10 cellular contexts compared by ENCODE assay signal in genomic region chr10:7475046-7475860, GRCh38.
DNase-seq lines count a peak whose midpoint lies in the region; ATAC-seq, FAIRE-seq and TF ChIP-seq lines count a peak whose summit lies in the region.
"Had no signal": no experiment of that assay in that cellular context is flagged by ENCODE, and none has a peak within 500 bp of the region (broad histone marks: within the 10 kb centered on the region; RNA-seq: fewer than 3 reads in every experiment).

No MANE protein-coding gene starts in this region.

- no peak for TF ChIP-seq POLR2A in A549 (IDR thresholded peaks at IDR 0.05; ENCODE audit: low read length)
- TF ChIP-seq POLR2A in esophagus muscularis mucosa (IDR thresholded peaks at IDR 0.05; ENCODE audit: low read depth): no peak

- no peak overlapping the region for H3K4me3 ChIP-seq in A549
- H3K4me3 ChIP-seq in lung: no peak overlapping the region
- H3K4me3 ChIP-seq in esophagus muscularis mucosa: peak overlapping the region in 1 of 4 donors; percentile 21

- WGBS in A549 (ENCODE audit: missing lambda C conversion rate): 62% methylated on average over 21 of the region's 23 CpGs
- WGBS in lung, 2 donors: 40 to 52% methylated on average over 23 of the region's 23 CpGs
- 40% methylated on average over 22 of the region's 23 CpGs for WGBS in esophagus muscularis mucosa

- TF ChIP-seq EP300 in A549 (IDR thresholded peaks at IDR 0.05): no peak
- TF ChIP-seq EP300 in esophagus muscularis mucosa (IDR thresholded peaks at IDR 0.05): no peak

- no peak for TF ChIP-seq RAD21 in A549 (conservative IDR thresholded peaks at IDR 0.05 in 1 of 2, IDR thresholded peaks at IDR 0.05 in 1 of 2)

- H3K9me3 Mint-ChIP-seq in IgD-negative memory B cell: no peaks in the 10 kb centered on the region
- H3K9me3 Mint-ChIP-seq in activated T-helper 1 cell treated with anti-CD3 and anti-CD28 coated beads, Interleukin-12 subunit alpha, Interleukin-12 subunit beta, Interleukin-2, Interleukin-4 antibody, amounts not matched to agents 30 ng/mL and 10 ng/mL and 1 ng/mL, durations not matched to agents 14 hours and 24 hours and 36 hours: no peaks in the 10 kb centered on the region
- H3K9me3 Mint-ChIP-seq: effector memory CD8-positive, alpha-beta T cell had no signal

- peak; percentile 19 to 54; a peak in 4 of 6 replicates for ATAC-seq in A549
- ATAC-seq in lung (ENCODE audit: insufficient read depth, low FRiP score): peak; percentile 47
- ATAC-seq: effector memory CD8-positive, alpha-beta T cell had no signal

- H3K4me2 ChIP-seq in A549: no peak overlapping the region

- POLR2A ChIA-PET in A549 (lab: Yijun Ruan, JAX): no interaction called here

- H3K27me3 ChIP-seq in lung (ENCODE audit: control insufficient read depth, insufficient read depth) (no peaks in the 10 kb centered on the region), esophagus muscularis mucosa (no peaks in the 10 kb centered on the region)

- H3K27me3 Mint-ChIP-seq in IgD-negative memory B cell: peaks cover 1% of the 10 kb centered on the region
- no peaks in the 10 kb centered on the region for H3K27me3 Mint-ChIP-seq in activated T-helper 1 cell treated with anti-CD3 and anti-CD28 coated beads, Interleukin-12 subunit alpha, Interleukin-12 subunit beta, Interleukin-2, Interleukin-4 antibody, amounts not matched to agents 30 ng/mL and 10 ng/mL and 1 ng/mL, durations not matched to agents 14 hours and 24 hours and 36 hours (ENCODE audit: insufficient read depth)
- H3K27me3 Mint-ChIP-seq: effector memory CD8-positive, alpha-beta T cell had no signal

- H3K36me3 ChIP-seq in lung (ENCODE audit: control insufficient read depth in 2 of 2, insufficient read depth in 2 of 2, low read length in 2 of 2) (no peaks in the 10 kb centered on the region), esophagus muscularis mucosa (no peaks in the 10 kb centered on the region)

- H3K4me3 Mint-ChIP-seq in IgD-negative memory B cell: peak overlapping the region in 2 of 4 donors; percentile 81 to 86
- H3K4me3 Mint-ChIP-seq in activated T-helper 1 cell treated with anti-CD3 and anti-CD28 coated beads, Interleukin-12 subunit alpha, Interleukin-12 subunit beta, Interleukin-2, Interleukin-4 antibody, amounts not matched to agents 30 ng/mL and 10 ng/mL and 1 ng/mL, durations not matched to agents 14 hours and 24 hours and 36 hours: no peak overlapping the region
- H3K4me3 Mint-ChIP-seq: effector memory CD8-positive, alpha-beta T cell had no signal

- peaks cover 56 to 75% (median 71%) of the 10 kb centered on the region in 3 donors for H3K4me1 Mint-ChIP-seq in IgD-negative memory B cell
- H3K4me1 Mint-ChIP-seq in activated T-helper 1 cell treated with anti-CD3 and anti-CD28 coated beads, Interleukin-12 subunit alpha, Interleukin-12 subunit beta, Interleukin-2, Interleukin-4 antibody, amounts not matched to agents 30 ng/mL and 10 ng/mL and 1 ng/mL, durations not matched to agents 14 hours and 24 hours and 36 hours (ENCODE audit: low read depth): peaks cover 47% of the 10 kb centered on the region

- peak overlapping the region in 2 of 3 donors; percentile 25 to 54 for H3K27ac Mint-ChIP-seq in IgD-negative memory B cell
- H3K27ac Mint-ChIP-seq in activated T-helper 1 cell treated with anti-CD3 and anti-CD28 coated beads, Interleukin-12 subunit alpha, Interleukin-12 subunit beta, Interleukin-2, Interleukin-4 antibody, amounts not matched to agents 30 ng/mL and 10 ng/mL and 1 ng/mL, durations not matched to agents 14 hours and 24 hours and 36 hours: no peak overlapping the region
- H3K27ac Mint-ChIP-seq: effector memory CD8-positive, alpha-beta T cell had no signal

- no peak for FAIRE-seq in A549 (lab: Jason Lieb, UNC)

- no peak for TF ChIP-seq CTCF in A549 (IDR thresholded peaks at IDR 0.05)
- no peak for TF ChIP-seq CTCF in lung (IDR thresholded peaks at IDR 0.05; ENCODE audit: control extremely low read depth, extremely low read depth)
- TF ChIP-seq CTCF in esophagus muscularis mucosa (IDR thresholded peaks at IDR 0.05): no peak

- H3K9me3 ChIP-seq in A549: no peaks in the 10 kb centered on the region
- peaks cover 0 to 1% of the 10 kb centered on the region in 2 donors for H3K9me3 ChIP-seq in lung (ENCODE audit: control insufficient read depth in 2 of 2, insufficient read depth in 1 of 2, low read length in 1 of 2)
- H3K9me3 ChIP-seq in esophagus muscularis mucosa: no peaks in the 10 kb centered on the region

- H3K4me1 ChIP-seq in A549 (no peaks in the 10 kb centered on the region), lung (ENCODE audit: control insufficient read depth in 2 of 2, insufficient read depth in 2 of 2, low read length in 2 of 2) (no peaks in the 10 kb centered on the region), esophagus muscularis mucosa (peaks cover 3 to 12% (median 10%) of the 10 kb centered on the region in 4 donors)

- CTCF ChIA-PET in A549 (lab: Yijun Ruan, JAX): interaction anchor here (2.0 kb wide), 1 partner anchor 18 kb away, joined by 5 read pairs; no protein-coding TSS in a partner anchor

- peaks cover 3% of the 10 kb centered on the region for H3K36me3 Mint-ChIP-seq in IgD-negative memory B cell
- H3K36me3 Mint-ChIP-seq in activated T-helper 1 cell treated with anti-CD3 and anti-CD28 coated beads, Interleukin-12 subunit alpha, Interleukin-12 subunit beta, Interleukin-2, Interleukin-4 antibody, amounts not matched to agents 30 ng/mL and 10 ng/mL and 1 ng/mL, durations not matched to agents 14 hours and 24 hours and 36 hours (ENCODE audit: low read depth): peaks cover 2% of the 10 kb centered on the region

- no peak for DNase-seq in A549 (ENCODE audit: low read depth in 1 of 2, low spot score in 1 of 2)
- DNase-seq in cerebellum (ENCODE audit: low spot score): peak; percentile 8
- no peak for DNase-seq in lung (ENCODE audit: low spot score)
- DNase-seq in NOMO-1 treated with dmso at 0.1 percent for 144 hours (lab: John Stamatoyannopoulos, UW; ENCODE audit: unreplicated experiment): no peak
- no peak for DNase-seq in foreskin melanocyte
- no peak for DNase-seq in activated T-helper 1 cell treated with anti-CD3 and anti-CD28 coated beads, Interleukin-12 subunit alpha, Interleukin-12 subunit beta, Interleukin-2, Interleukin-4 antibody, amounts not matched to agents 30 ng/mL and 10 ng/mL and 1 ng/mL, durations not matched to agents 14 hours and 24 hours and 36 hours (ENCODE audit: low spot score)
- DNase-seq in esophagus muscularis mucosa (ENCODE audit: extremely low spot score): no peak
- DNase-seq: effector memory CD8-positive, alpha-beta T cell; NCI-H526 had no signal

- H3K27ac ChIP-seq in A549: no peak overlapping the region
- no peak overlapping the region for H3K27ac ChIP-seq in lung (ENCODE audit: low read depth in 1 of 2, low read length in 1 of 2)
- peak overlapping the region in 1 of 4 donors; percentile 16 for H3K27ac ChIP-seq in esophagus muscularis mucosa (replicated peaks in 1 of 4)

- intact Hi-C loops in activated T-helper 1 cell treated with anti-CD3 and anti-CD28 coated beads, Interleukin-12 subunit alpha, Interleukin-12 subunit beta, Interleukin-2, Interleukin-4 antibody, amounts not matched to agents 30 ng/mL and 10 ng/mL and 1 ng/mL, durations not matched to agents 14 hours and 24 hours and 36 hours (cut with micrococcal nuclease): no loop called here
- intact Hi-C loops in esophagus muscularis mucosa (cut with DNase I): no loop called here

TF ChIP-seq in A549, 52 proteins besides CTCF, POLR2A, EP300 and RAD21:
- no peak for TF ChIP-seq ZSCAN20 (CRISPR knock-in tag; IDR thresholded peaks at IDR 0.05)
- TF ChIP-seq FOSL2 (IDR thresholded peaks at IDR 0.05): no peak
- no peak for TF ChIP-seq FOSL2 (CRISPR knock-in tag; IDR thresholded peaks at IDR 0.05)
- TF ChIP-seq ATOH8 (CRISPR knock-in tag; IDR thresholded peaks at IDR 0.05; ENCODE audit: low read depth): no peak
- TF ChIP-seq CEBPB (IDR thresholded peaks at IDR 0.05): no peak
- TF ChIP-seq CHD2 (IDR thresholded peaks at IDR 0.05; ENCODE audit: low read length, partially characterized antibody): no peak
- no peak for TF ChIP-seq POLR2AphosphoS2 (conservative IDR thresholded peaks at IDR 0.05; ENCODE audit: low read length)
- TF ChIP-seq HES2 (IDR thresholded peaks at IDR 0.05): no peak
- no peak for TF ChIP-seq CHD4 (IDR thresholded peaks at IDR 0.05; ENCODE audit: borderline replicate concordance)
- no peak for TF ChIP-seq JUN (IDR thresholded peaks at IDR 0.05)
- TF ChIP-seq MYC (IDR thresholded peaks at IDR 0.05; ENCODE audit: borderline replicate concordance, low read length): no peak
- no peak for TF ChIP-seq MAFK (IDR thresholded peaks at IDR 0.05; ENCODE audit: partially characterized antibody)
- TF ChIP-seq ESRRA (IDR thresholded peaks at IDR 0.05; ENCODE audit: borderline replicate concordance, low read length): no peak
- TF ChIP-seq KDM1A (IDR thresholded peaks at IDR 0.05; ENCODE audit: low read depth): no peak
- no peak for TF ChIP-seq RARB (CRISPR knock-in tag; IDR thresholded peaks at IDR 0.05)
- TF ChIP-seq HDAC2 (IDR thresholded peaks at IDR 0.05): no peak
- no peak for TF ChIP-seq BHLHE40 (IDR thresholded peaks at IDR 0.05; ENCODE audit: low read depth, low read length)
- TF ChIP-seq EHF (CRISPR knock-in tag; IDR thresholded peaks at IDR 0.05): no peak
- TF ChIP-seq KDM5A (IDR thresholded peaks at IDR 0.05): no peak
